ENCODE assay signal across 19 cellular contexts in the genomic region with DNA sequence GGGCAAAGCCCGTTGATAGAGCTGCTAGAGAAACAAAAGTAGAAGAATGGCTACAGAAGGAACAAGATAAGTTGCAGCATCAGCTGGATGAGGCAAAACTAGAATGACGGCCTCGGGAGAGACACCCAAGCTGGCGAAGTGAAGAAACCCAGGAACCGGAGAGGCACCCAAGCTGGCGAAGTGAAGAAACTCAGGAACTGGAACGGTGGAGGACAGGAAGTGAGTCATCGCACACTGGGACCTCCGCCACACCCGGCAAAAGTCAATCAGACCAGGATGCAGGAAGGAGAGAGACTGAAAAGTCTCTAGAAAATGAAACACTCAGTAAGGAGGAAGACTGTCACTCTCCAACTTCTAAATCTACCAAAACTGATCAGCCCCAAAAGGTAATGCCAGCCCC.
DNase-seq lines count a peak whose midpoint lies in the region; ATAC-seq, FAIRE-seq and TF ChIP-seq lines count a peak whose summit lies in the region.
"Had no signal": no experiment of that assay in that cellular context is flagged by ENCODE, and none has a peak within 500 bp of the region (broad histone marks: within the 10 kb centered on the region; RNA-seq: fewer than 3 reads in every experiment).

No MANE protein-coding gene starts in this region.

- BruUV-seq in HCT116 (replicated peaks; lab: Mats Ljungman, UMichigan), result no TSS peak
- BruUV-seq in K562 (replicated peaks; lab: Mats Ljungman, UMichigan), result no TSS peak

- H3K9me3 ChIP-seq in HCT116 (ENCODE audit: control insufficient read depth in 1 of 2, insufficient read depth in 1 of 2, low read depth in 1 of 2, low read length in 2 of 2) (no peaks in the 10 kb centered on the region), K562 (replicated peaks; ENCODE audit: control insufficient read depth, insufficient read depth, low read depth, low read length) (no peaks in the 10 kb centered on the region; the same call in 1 of the 2 replicates), lower lobe of right lung (no peaks in the 10 kb centered on the region), heart right ventricle (no peaks in the 10 kb centered on the region)
- H3K9me3 ChIP-seq: body of pancreas, HAP-1, pancreas had no signal

- H3K27ac ChIP-seq in HCT116 (ENCODE audit: low read depth, low read length) (no peak overlapping the region), K562 (ENCODE audit: extremely low read depth, low read depth, low read length) (no peak overlapping the region), lower lobe of right lung (no peak overlapping the region), heart right ventricle (peak overlapping the region in 1 of 10 donors; percentile 47)
- H3K27ac ChIP-seq: body of pancreas, pancreas had no signal

- H3K9me2 ChIP-seq in HCT116 (ENCODE audit: insufficient read depth), result no peaks in the 10 kb centered on the region

- peaks cover 0 to 12% of the 10 kb centered on the region in 2 experiments; a peak in 2 of 4 replicates for H3K4me1 ChIP-seq in HCT116 (ENCODE audit: control insufficient read depth in 1 of 2, insufficient read depth in 2 of 2, low read length in 2 of 2)
- H3K4me1 ChIP-seq in K562 (replicated peaks in 1 of 2; ENCODE audit: control insufficient read depth in 2 of 2, insufficient read depth in 2 of 2, low read length in 2 of 2), result no peaks in the 10 kb centered on the region; a peak in 1 of 5 replicates
- no peaks in the 10 kb centered on the region for H3K4me1 ChIP-seq in lower lobe of right lung
- H3K4me1 ChIP-seq in heart right ventricle, result peaks cover 0 to 11% (median 0%) of the 10 kb centered on the region in 9 donors
- H3K4me1 ChIP-seq: body of pancreas, HAP-1 had no signal

- H3K9ac ChIP-seq in HCT116 (ENCODE audit: low read length) (no peak overlapping the region), K562 (ENCODE audit: insufficient read depth in 1 of 2, low read depth in 2 of 2, low read length in 2 of 2) (no peak overlapping the region)

- ATAC-seq in HCT116 (no peak), K562 (0 out of 3 replicates have a peak, but pooled peaks have one; percentile 36), lower lobe of right lung (peak; percentile 72 to 81), GM21526 (IDR thresholded peaks at IDR 0.05; ENCODE audit: low FRiP score, unreplicated experiment) (no peak), heart right ventricle (no peak), GM19467 (IDR thresholded peaks at IDR 0.05; ENCODE audit: unreplicated experiment) (no peak)
- ATAC-seq: body of pancreas, pancreas had no signal

- DNase-seq in HCT116 (ENCODE audit: low read depth, low spot score), result no peak
- DNase-seq in NOMO-1 (lab: John Stamatoyannopoulos, UW; ENCODE audit: unreplicated experiment in 2 of 2), result peak; percentile 68 to 69
- peak in 1 of 4 experiments; percentile 14 for DNase-seq in K562 (ENCODE audit: extremely low read depth in 1 of 4, low spot score in 3 of 4)
- DNase-seq in lower lobe of right lung, result peak; percentile 64
- no peak for DNase-seq in activated CD4-positive, alpha-beta T cell treated with anti-CD3 and anti-CD28 coated beads, Interleukin-2, amount 10 ng/mL, durations not matched to agents 24 days and 14 days
- DNase-seq in heart right ventricle, result no peak
- DNase-seq: activated CD8-positive, alpha-beta memory T cell treated with anti-CD3 and anti-CD28 coated beads, Interleukin-2, amount 50 U/mL, for 4 hours; activated naive CD4-positive, alpha-beta T cell treated with anti-CD3 and anti-CD28 coated beads, Interleukin-2, amount 10 ng/mL, durations not matched to agents 7 days and 5 days; C1 segment of cervical spinal cord; EL; naive B cell; NCI-H187; NCI-H524; pancreas; RPMI8226 had no signal

- POLR2A ChIA-PET in HCT116 (lab: Charles Lee), result no interaction called here
- POLR2A ChIA-PET in K562 (lab: Yijun Ruan, JAX), result interaction anchor here (0.8 to 1.4 kb wide), 2 partner anchors 9 to 13 kb away, joined by 3 to 6 read pairs; no protein-coding TSS in a partner anchor

- no peaks in the 10 kb centered on the region for H3K36me3 Mint-ChIP-seq in activated CD4-positive, alpha-beta T cell treated with anti-CD3 and anti-CD28 coated beads, Interleukin-2, amount 10 ng/mL, durations not matched to agents 24 days and 14 days (ENCODE audit: low read depth)
- H3K36me3 Mint-ChIP-seq: activated naive CD4-positive, alpha-beta T cell treated with anti-CD3 and anti-CD28 coated beads, Interleukin-2, amount 10 ng/mL, durations not matched to agents 7 days and 5 days; naive B cell had no signal

- in situ Hi-C loops in K562 (cut with MboI), result no loop called here

- TF ChIP-seq CTCF in HCT116 (IDR thresholded peaks at IDR 0.05 in 2 of 3, conservative IDR thresholded peaks at IDR 0.05 in 1 of 3; ENCODE audit: borderline replicate concordance in 1 of 3, insufficient read depth in 1 of 3, low read depth in 2 of 3, low read length in 2 of 3) (no peak), K562 (IDR thresholded peaks at IDR 0.05 in 2 of 3, conservative IDR thresholded peaks at IDR 0.05 in 1 of 3; ENCODE audit: insufficient read depth in 2 of 3, low read depth in 1 of 3, low read length in 3 of 3) (no peak), lower lobe of right lung (IDR thresholded peaks at IDR 0.05) (no peak), heart right ventricle (IDR thresholded peaks at IDR 0.05) (no peak)

- H2AFZ ChIP-seq in HCT116 (ENCODE audit: low read depth, low read length, poor library complexity, severe bottlenecking), result no peak overlapping the region
- H2AFZ ChIP-seq in K562 (ENCODE audit: low read depth, low read length), result no peak overlapping the region; the same call in 1 of the 2 replicates

- no peaks in the 10 kb centered on the region for H3K9me1 ChIP-seq in K562 (ENCODE audit: control insufficient read depth, insufficient read depth, low read length)

- no peak for FAIRE-seq in K562 (lab: Jason Lieb, UNC)
- FAIRE-seq: pancreas had no signal

- no peak for TF ChIP-seq POLR2A in HCT116 (IDR thresholded peaks at IDR 0.05; ENCODE audit: borderline replicate concordance, extremely low read depth, insufficient read depth, insufficient read length)
- TF ChIP-seq POLR2A in K562 (conservative IDR thresholded peaks at IDR 0.05), result no peak

- H3K79me2 ChIP-seq in HCT116 (ENCODE audit: insufficient read depth, low read length) (no peaks in the 10 kb centered on the region), K562 (ENCODE audit: control insufficient read depth, insufficient read depth, low read length) (no peaks in the 10 kb centered on the region)

- 55% methylated on average over 10 of the region's 10 CpGs for WGBS in K562 (ENCODE audit: insufficient coverage, low coverage, missing lambda C conversion rate)
- 73 to 77% methylated on average over 10 of the region's 10 CpGs for WGBS in heart right ventricle, 2 donors

- CTCF ChIA-PET in HCT116 (lab: Charles Lee), result interaction anchor here (1.2 kb wide), 1 partner anchor 8 kb away, joined by 3 read pairs; no protein-coding TSS in a partner anchor
- CTCF ChIA-PET in K562 (lab: Yijun Ruan, JAX; ENCODE audit: low intra/inter-chr PET ratio), result no interaction called here

- H3K27me3 ChIP-seq in HCT116 (ENCODE audit: insufficient read depth, low read length), result no peaks in the 10 kb centered on the region
- no peaks in the 10 kb centered on the region for H3K27me3 ChIP-seq in K562 (ENCODE audit: control insufficient read depth in 2 of 2, insufficient read depth in 2 of 2, low read length in 2 of 2)
- H3K27me3 ChIP-seq in lower lobe of right lung (ENCODE audit: low read depth), result no peaks in the 10 kb centered on the region
- no peaks in the 10 kb centered on the region for H3K27me3 ChIP-seq in heart right ventricle
- H3K27me3 ChIP-seq: body of pancreas, pancreas had no signal

- TF ChIP-seq RAD21 in HCT116 (IDR thresholded peaks at IDR 0.05; ENCODE audit: low read depth) (no peak), K562 (CRISPR knock-in tag; conservative IDR thresholded peaks at IDR 0.05 in 1 of 2, IDR thresholded peaks at IDR 0.05 in 1 of 2) (no peak)

- intact Hi-C loops in HCT116 (cut with micrococcal nuclease), result no loop called here
- intact Hi-C loops in K562 (cut with micrococcal nuclease), result no loop called here
- intact Hi-C loops in lower lobe of right lung (cut with DNase I), result no loop called here
- intact Hi-C loops in activated CD4-positive, alpha-beta T cell treated with anti-CD3 and anti-CD28 coated beads, Interleukin-2, amount 10 ng/mL, durations not matched to agents 24 days and 14 days (cut with micrococcal nuclease), result no loop called here
- intact Hi-C loops in heart right ventricle (cut with DNase I), result no loop called here

- H3K4me1 Mint-ChIP-seq in activated CD4-positive, alpha-beta T cell treated with anti-CD3 and anti-CD28 coated beads, Interleukin-2, amount 10 ng/mL, durations not matched to agents 24 days and 14 days, result no peaks in the 10 kb centered on the region
- H3K4me1 Mint-ChIP-seq: activated naive CD4-positive, alpha-beta T cell treated with anti-CD3 and anti-CD28 coated beads, Interleukin-2, amount 10 ng/mL, durations not matched to agents 7 days and 5 days; naive B cell had no signal

- TF ChIP-seq EP300 in K562 (IDR thresholded peaks at IDR 0.05; ENCODE audit: low read length), result no peak

- no peaks in the 10 kb centered on the region for H3K36me3 ChIP-seq in HCT116 (ENCODE audit: control insufficient read depth in 1 of 2, insufficient read depth in 2 of 2, low read length in 2 of 2)
- no peaks in the 10 kb centered on the region for H3K36me3 ChIP-seq in K562 (ENCODE audit: control insufficient read depth, insufficient read depth, low read length)
- H3K36me3 ChIP-seq in lower lobe of right lung, result no peaks in the 10 kb centered on the region
- no peaks in the 10 kb centered on the region for H3K36me3 ChIP-seq in heart right ventricle
- H3K36me3 ChIP-seq: HAP-1, pancreas had no signal

- H3K4me3 ChIP-seq in HCT116 (replicated peaks in 1 of 2; ENCODE audit: low read depth in 1 of 2, low read length in 2 of 2), result no peak overlapping the region
- H3K4me3 ChIP-seq in K562, result no peak overlapping the region
- no peak overlapping the region for H3K4me3 ChIP-seq in lower lobe of right lung
- no peak overlapping the region for H3K4me3 ChIP-seq in heart right ventricle
- H3K4me3 ChIP-seq: body of pancreas, HAP-1, pancreas had no signal

- H4K20me1 ChIP-seq in HCT116 (ENCODE audit: insufficient read depth) (no peaks in the 10 kb centered on the region), K562 (replicated peaks; ENCODE audit: control insufficient read depth, insufficient read depth, low read length) (no peaks in the 10 kb centered on the region)

- no peaks in the 10 kb centered on the region for H3K27me3 Mint-ChIP-seq in activated CD4-positive, alpha-beta T cell treated with anti-CD3 and anti-CD28 coated beads, Interleukin-2, amount 10 ng/mL, durations not matched to agents 24 days and 14 days
- H3K27me3 Mint-ChIP-seq: activated naive CD4-positive, alpha-beta T cell treated with anti-CD3 and anti-CD28 coated beads, Interleukin-2, amount 10 ng/mL, durations not matched to agents 7 days and 5 days had no signal

- peak overlapping the region; percentile 47 for H3K4me2 ChIP-seq in HCT116 (ENCODE audit: low read length)
- H3K4me2 ChIP-seq in K562 (ENCODE audit: insufficient read depth, low read length), result no peak overlapping the region

- no peak overlapping the region for H3K4me3 Mint-ChIP-seq in activated CD4-positive, alpha-beta T cell treated with anti-CD3 and anti-CD28 coated beads, Interleukin-2, amount 10 ng/mL, durations not matched to agents 24 days and 14 days
- H3K4me3 Mint-ChIP-seq: activated naive CD4-positive, alpha-beta T cell treated with anti-CD3 and anti-CD28 coated beads, Interleukin-2, amount 10 ng/mL, durations not matched to agents 7 days and 5 days; naive B cell had no signal

- RAD21 ChIA-PET in HCT116 (lab: Charles Lee; ENCODE audit: low non-redundant PET in 1 of 2, low total read pairs in 2 of 2, uncharacterized antibody in 2 of 2, unreplicated experiment in 2 of 2), result no interaction called here

- H3K9me3 Mint-ChIP-seq in activated CD4-positive, alpha-beta T cell treated with anti-CD3 and anti-CD28 coated beads, Interleukin-2, amount 10 ng/mL, durations not matched to agents 24 days and 14 days, result no peaks in the 10 kb centered on the region

- H3K27ac Mint-ChIP-seq in activated CD4-positive, alpha-beta T cell treated with anti-CD3 and anti-CD28 coated beads, Interleukin-2, amount 10 ng/mL, durations not matched to agents 24 days and 14 days, result no peak overlapping the region
- H3K27ac Mint-ChIP-seq: activated naive CD4-positive, alpha-beta T cell treated with anti-CD3 and anti-CD28 coated beads, Interleukin-2, amount 10 ng/mL, durations not matched to agents 7 days and 5 days had no signal

Comparison
In these comparisons a context has a peak if more than half of its experiments do, and no peak if none do; other contexts are left out.
1. ATAC-seq: peak in K562 (single experiment) and lower lobe of right lung (2 of 2); none in HCT116 (single experiment), GM21526 (single experiment), heart right ventricle (0 of 8) and GM19467 (single experiment).
2. DNase-seq: peak in NOMO-1 (2 of 2) and lower lobe of right lung (single experiment); none in HCT116 (single experiment), activated CD4-positive, alpha-beta T cell treated with anti-CD3 and anti-CD28 coated beads, Interleukin-2, amount 10 ng/mL, durations not matched to agents 24 days and 14 days (single experiment) and heart right ventricle (0 of 2).